Comparison of ENCODE assay signal across 1 cellular context in genomic region chr3:152595975-152596832, GRCh38.
TF ChIP-seq lines count a peak whose summit lies in the region.

No MANE protein-coding gene starts in this region.

TF ChIP-seq in K562, 482 proteins besides CTCF, POLR2A, EP300 and RAD21 (continued from another document and continues in another):
- TF ChIP-seq MBD1 (CRISPR knock-in tag; IDR thresholded peaks at IDR 0.05) = no peak
- no peak for TF ChIP-seq BCL6 (CRISPR knock-in tag; IDR thresholded peaks at IDR 0.05)
- peak; percentile 71; the same call in 1 of the 2 replicates for TF ChIP-seq SMARCE1 (IDR thresholded peaks at IDR 0.05)
- peak; percentile 70; the same call in 1 of the 2 replicates for TF ChIP-seq ZNF24 (IDR thresholded peaks at IDR 0.05)
- TF ChIP-seq ZBTB5 (IDR thresholded peaks at IDR 0.05) = no peak
- no peak for TF ChIP-seq NUFIP1 (IDR thresholded peaks at IDR 0.05; ENCODE audit: partially characterized antibody)
- TF ChIP-seq CEBPB (tag; IDR thresholded peaks at IDR 0.05) = 0 out of 2 replicates have a peak, but pooled peaks have one; percentile 27
- TF ChIP-seq ZNF224 (CRISPR knock-in tag; IDR thresholded peaks at IDR 0.05) = no peak
- no peak for TF ChIP-seq RERE (CRISPR knock-in tag; IDR thresholded peaks at IDR 0.05; ENCODE audit: borderline replicate concordance)
- TF ChIP-seq FOXK2 (conservative IDR thresholded peaks at IDR 0.05 in 1 of 2, IDR thresholded peaks at IDR 0.05 in 1 of 2; ENCODE audit: low read depth in 2 of 2) = peak; percentile 70 to 78
- peak; percentile 33 to 48; a peak in 2 of 4 replicates for TF ChIP-seq MNT (conservative IDR thresholded peaks at IDR 0.05)
- peak; percentile 77 for TF ChIP-seq TCF3 (CRISPR knock-in tag; IDR thresholded peaks at IDR 0.05)
- TF ChIP-seq ARID1B (IDR thresholded peaks at IDR 0.05) = peak; percentile 87
- peak; percentile 44; the same call in 1 of the 2 replicates for TF ChIP-seq SOX6 (IDR thresholded peaks at IDR 0.05)
- peak; percentile 24; the same call in 1 of the 2 replicates for TF ChIP-seq ETV5 (CRISPR knock-in tag; IDR thresholded peaks at IDR 0.05; ENCODE audit: low read depth)
- TF ChIP-seq ZNF766 (CRISPR knock-in tag; conservative IDR thresholded peaks at IDR 0.05) = peak; percentile 38; the same call in 1 of the 2 replicates
- TF ChIP-seq NCOA4 (IDR thresholded peaks at IDR 0.05; ENCODE audit: partially characterized antibody) = no peak
- no peak for TF ChIP-seq DNMT1 (IDR thresholded peaks at IDR 0.05)
- no peak for TF ChIP-seq POLR3G (IDR thresholded peaks at IDR 0.05; ENCODE audit: extremely low read depth, insufficient read length, insufficient replicate concordance)
- TF ChIP-seq SFPQ (IDR thresholded peaks at IDR 0.05; ENCODE audit: low read depth, low read length) = no peak
- TF ChIP-seq ZKSCAN1 (IDR thresholded peaks at IDR 0.05; ENCODE audit: low read depth, low read length) = no peak
- peak; percentile 57 for TF ChIP-seq CREM (IDR thresholded peaks at IDR 0.05; ENCODE audit: low read depth)
- TF ChIP-seq ZNF174 (CRISPR knock-in tag; IDR thresholded peaks at IDR 0.05) = no peak
- TF ChIP-seq ZNF583 (CRISPR knock-in tag; IDR thresholded peaks at IDR 0.05) = no peak
- peak; percentile 89 for TF ChIP-seq DPF2 (IDR thresholded peaks at IDR 0.05)
- TF ChIP-seq ZNF668 (CRISPR knock-in tag; IDR thresholded peaks at IDR 0.05) = no peak
- no peak for TF ChIP-seq ZFPM2 (CRISPR knock-in tag; IDR thresholded peaks at IDR 0.05)
- no peak for TF ChIP-seq ZBTB8A (IDR thresholded peaks at IDR 0.05; ENCODE audit: partially characterized antibody)
- TF ChIP-seq FOSL1 (tag; conservative IDR thresholded peaks at IDR 0.05) = 0 out of 2 replicates have a peak, but pooled peaks have one; percentile 34
- peak; percentile 59; the same call in 1 of the 2 replicates for TF ChIP-seq ZNF644 (tag; IDR thresholded peaks at IDR 0.05; ENCODE audit: low read depth)
- TF ChIP-seq CC2D1A (IDR thresholded peaks at IDR 0.05) = peak; percentile 58
- TF ChIP-seq TRIM24 (IDR thresholded peaks at IDR 0.05) = peak; percentile 39 to 64; a peak in 2 of 4 replicates
- peak in 1 of 2 experiments; percentile 73; a peak in 2 of 4 replicates for TF ChIP-seq ETV6 (IDR thresholded peaks at IDR 0.05; ENCODE audit: borderline replicate concordance in 1 of 2, low read depth in 2 of 2, low read length in 1 of 2)
- TF ChIP-seq ETV6 (CRISPR knock-in tag; IDR thresholded peaks at IDR 0.05; ENCODE audit: borderline replicate concordance) = no peak
- TF ChIP-seq DDX20 (tag; IDR thresholded peaks at IDR 0.05; ENCODE audit: low read depth) = 0 out of 2 replicates have a peak, but pooled peaks have one; percentile 26
- TF ChIP-seq ASH1L (IDR thresholded peaks at IDR 0.05; ENCODE audit: borderline replicate concordance, low read depth, partially characterized antibody) = no peak
- TF ChIP-seq SMARCA4 (IDR thresholded peaks at IDR 0.05) = peak; percentile 78
- no peak for TF ChIP-seq HDGF (IDR thresholded peaks at IDR 0.05)
- no peak for TF ChIP-seq ESRRB (CRISPR knock-in tag; IDR thresholded peaks at IDR 0.05; ENCODE audit: borderline replicate concordance)
- TF ChIP-seq GATAD2B (IDR thresholded peaks at IDR 0.05; ENCODE audit: borderline replicate concordance) = 0 out of 2 replicates have a peak, but pooled peaks have one; percentile 29
- no peak for TF ChIP-seq CHAMP1 (IDR thresholded peaks at IDR 0.05)
- peak; percentile 44 for TF ChIP-seq RBFOX2 (IDR thresholded peaks at IDR 0.05; ENCODE audit: low read depth, low read length)
- no peak for TF ChIP-seq HIVEP1 (CRISPR knock-in tag; IDR thresholded peaks at IDR 0.05)
- peak; percentile 29; the same call in 1 of the 2 replicates for TF ChIP-seq ZNF584 (CRISPR knock-in tag; IDR thresholded peaks at IDR 0.05; ENCODE audit: low read depth)
- peak; percentile 43; the same call in 1 of the 2 replicates for TF ChIP-seq MYC (IDR thresholded peaks at IDR 0.05; ENCODE audit: low read depth, low read length)
- no peak for TF ChIP-seq MYC (CRISPR knock-in tag; IDR thresholded peaks at IDR 0.05; ENCODE audit: borderline replicate concordance, low read depth)
- TF ChIP-seq ELF1 (tag; IDR thresholded peaks at IDR 0.05) = peak; percentile 73
- no peak for TF ChIP-seq HEY1 (CRISPR knock-in tag; IDR thresholded peaks at IDR 0.05; ENCODE audit: borderline replicate concordance)
- TF ChIP-seq ZNF639 (CRISPR knock-in tag; conservative IDR thresholded peaks at IDR 0.05 in 1 of 2, IDR thresholded peaks at IDR 0.05 in 1 of 2) = peak in 1 of 2 experiments; percentile 47; a peak in 1 of 4 replicates
- no peak for TF ChIP-seq ATF6 (CRISPR knock-in tag; IDR thresholded peaks at IDR 0.05)
